ENCODE assay signal across 2 cellular contexts in genomic region chr10:95256268-95256667, GRCh38.
TF ChIP-seq lines count a peak whose summit lies in the region.

No MANE protein-coding gene starts in this region.

TF ChIP-seq in HepG2, 621 proteins besides CTCF, POLR2A, EP300 and RAD21:
- TF ChIP-seq RCOR2 (CRISPR knock-in tag; IDR thresholded peaks at IDR 0.05), result 0 out of 2 replicates have a peak, but pooled peaks have one; percentile 27
- no peak for TF ChIP-seq ZNF607 (CRISPR knock-in tag; IDR thresholded peaks at IDR 0.05; ENCODE audit: borderline replicate concordance)
TF ChIP-seq in HepG2: peak in this region for 1.

TF ChIP-seq in K562, 482 proteins besides CTCF, POLR2A, EP300 and RAD21:
- TF ChIP-seq, protein P1, sequence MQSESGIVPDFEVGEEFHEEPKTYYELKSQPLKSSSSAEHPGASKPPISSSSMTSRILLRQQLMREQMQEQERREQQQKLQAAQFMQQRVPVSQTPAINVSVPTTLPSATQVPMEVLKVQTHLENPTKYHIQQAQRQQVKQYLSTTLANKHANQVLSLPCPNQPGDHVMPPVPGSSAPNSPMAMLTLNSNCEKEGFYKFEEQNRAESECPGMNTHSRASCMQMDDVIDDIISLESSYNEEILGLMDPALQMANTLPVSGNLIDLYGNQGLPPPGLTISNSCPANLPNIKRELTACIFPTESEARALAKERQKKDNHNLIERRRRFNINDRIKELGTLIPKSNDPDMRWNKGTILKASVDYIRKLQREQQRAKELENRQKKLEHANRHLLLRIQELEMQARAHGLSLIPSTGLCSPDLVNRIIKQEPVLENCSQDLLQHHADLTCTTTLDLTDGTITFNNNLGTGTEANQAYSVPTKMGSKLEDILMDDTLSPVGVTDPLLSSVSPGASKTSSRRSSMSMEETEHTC (IDR thresholded peaks at IDR 0.05), result no peak
- no peak for TF ChIP-seq NCOA1 (IDR thresholded peaks at IDR 0.05; ENCODE audit: low read depth)
- TF ChIP-seq, protein P2, sequence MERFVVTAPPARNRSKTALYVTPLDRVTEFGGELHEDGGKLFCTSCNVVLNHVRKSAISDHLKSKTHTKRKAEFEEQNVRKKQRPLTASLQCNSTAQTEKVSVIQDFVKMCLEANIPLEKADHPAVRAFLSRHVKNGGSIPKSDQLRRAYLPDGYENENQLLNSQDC (CRISPR knock-in tag; IDR thresholded peaks at IDR 0.05), result no peak
- peak; percentile 79 for TF ChIP-seq RBM25 (IDR thresholded peaks at IDR 0.05; ENCODE audit: low read depth, low read length, severe bottlenecking)
- TF ChIP-seq BRD4 (IDR thresholded peaks at IDR 0.05), result no peak
- TF ChIP-seq ESRRA (IDR thresholded peaks at IDR 0.05; ENCODE audit: borderline replicate concordance, low read depth), result no peak
- no peak for TF ChIP-seq SMAD2 (IDR thresholded peaks at IDR 0.05; ENCODE audit: low read depth, low read length)
- TF ChIP-seq HNRNPH1 (optimal IDR thresholded peaks at IDR 0.05; ENCODE audit: low read depth, low read length), result no peak
- no peak for TF ChIP-seq TAF9B (IDR thresholded peaks at IDR 0.05; ENCODE audit: partially characterized antibody)
